21 cellular contexts compared by ENCODE assay signal in the genomic region with DNA sequence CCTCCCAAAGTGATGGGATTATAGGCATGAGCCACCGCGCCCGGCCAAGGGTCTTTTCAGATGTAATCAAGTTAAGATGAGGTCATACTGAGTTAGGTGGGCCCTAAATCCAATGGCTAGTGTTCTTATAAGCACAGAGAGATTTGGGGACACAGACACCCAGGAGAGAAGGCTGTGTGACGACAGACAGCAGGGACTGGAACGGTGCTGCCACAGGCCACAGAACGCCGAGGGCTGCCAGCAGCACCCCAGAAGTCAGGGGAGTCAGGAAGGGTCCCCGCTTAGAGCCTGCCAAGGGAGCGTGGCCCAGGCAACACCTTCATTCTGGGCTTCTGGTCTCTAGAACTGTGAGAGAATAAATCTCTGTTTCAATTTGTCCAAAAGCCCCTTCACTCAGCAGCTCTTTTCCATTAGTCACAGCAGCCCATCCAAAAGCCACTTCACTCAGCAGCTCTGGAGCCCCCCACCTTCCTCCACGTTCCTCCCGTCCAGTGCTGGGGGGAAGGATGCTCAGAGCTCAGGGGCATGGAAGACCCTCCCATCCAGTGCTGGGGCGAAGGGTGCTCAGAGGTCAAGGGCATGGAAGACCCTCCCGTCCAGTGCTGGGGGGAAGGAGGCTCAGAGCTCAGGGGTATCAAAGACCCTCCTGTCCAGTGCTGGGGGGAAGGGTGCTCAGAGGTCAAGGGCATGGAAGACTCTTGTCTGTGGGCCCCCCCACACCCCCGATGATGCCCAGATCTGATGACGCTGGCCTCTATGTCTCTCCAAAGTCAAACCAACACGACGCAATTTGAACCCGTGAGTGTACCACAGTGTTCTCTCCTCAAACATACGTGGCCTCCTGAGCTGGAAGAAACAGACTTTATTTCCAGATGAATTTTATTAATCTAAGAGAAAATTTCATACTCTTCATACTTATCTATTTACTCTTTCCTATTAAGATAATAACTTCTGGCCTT. TPM values are rescaled to one million over a fixed set of nuclear protein-coding genes. Genes with fewer than 3 reads are reported as not detected.
DNase-seq lines count a peak whose midpoint lies in the region; ATAC-seq and TF ChIP-seq lines count a peak whose summit lies in the region.
"Had no signal": no experiment of that assay in that cellular context is flagged by ENCODE, and none has a peak within 500 bp of the region (broad histone marks: within the 10 kb centered on the region; RNA-seq: fewer than 3 reads in every experiment).

No MANE protein-coding gene starts in this region.

- H3K27me3 ChIP-seq in liver (ENCODE audit: control insufficient read depth in 4 of 4, insufficient read depth in 4 of 4, low read length in 3 of 4), result no peaks in the 10 kb centered on the region
- no peaks in the 10 kb centered on the region for H3K27me3 ChIP-seq in psoas muscle (ENCODE audit: insufficient read depth in 3 of 3, low read length in 2 of 3)
- H3K27me3 ChIP-seq: vagina had no signal

- H3K27ac ChIP-seq in liver (ENCODE audit: low read depth in 1 of 2, low read length in 2 of 2), result peak overlapping the region; percentile 76 to 87
- H3K27ac ChIP-seq in psoas muscle, result peak overlapping the region; percentile 83
- H3K27ac ChIP-seq: parathyroid adenoma, vagina had no signal

- H3K9me3 Mint-ChIP-seq in brain, result peaks cover 7 to 13% (median 8%) of the 10 kb centered on the region in 5 experiments
- H3K9me3 Mint-ChIP-seq in activated T-helper 17 cell treated with anti-CD3 and anti-CD28 coated beads, Interleukin-2, amount 50 U/mL, for 72 hours, result no peaks in the 10 kb centered on the region
- H3K9me3 Mint-ChIP-seq: activated naive CD4-positive, alpha-beta T cell treated with anti-CD3 and anti-CD28 coated beads, Interleukin-2, amount 50 U/mL, for 24 hours had no signal

- WGBS in liver, result 85% methylated on average over 19 of the region's 19 CpGs
- WGBS in psoas muscle, 3 donors, result 76 to 86% (median 84%) methylated on average over 19 of the region's 19 CpGs

- in situ Hi-C loops in Caki2 (cut with HindIII; ENCODE audit: low pct_unique_long_range_greater_than_20kb, low sequenced_read_pairs), result no loop called here

- H3K4me1 Mint-ChIP-seq in brain, result peaks cover 28% of the 10 kb centered on the region
- H3K4me1 Mint-ChIP-seq in activated T-helper 17 cell treated with anti-CD3 and anti-CD28 coated beads, Interleukin-2, amount 50 U/mL, for 72 hours, result no peaks in the 10 kb centered on the region
- H3K4me1 Mint-ChIP-seq: activated CD4-positive, alpha-beta memory T cell treated with anti-CD3 and anti-CD28 coated beads, Interleukin-2, amount 10 ng/mL, durations not matched to agents 7 days and 5 days; activated naive CD4-positive, alpha-beta T cell treated with anti-CD3 and anti-CD28 coated beads, Interleukin-2, amount 50 U/mL, for 24 hours; WTC11 had no signal

- H3K4me1 ChIP-seq in liver (ENCODE audit: control insufficient read depth in 4 of 4, insufficient read depth in 4 of 4, low read length in 3 of 4), result peaks cover 2 to 18% (median 8%) of the 10 kb centered on the region in 4 donors
- H3K4me1 ChIP-seq in psoas muscle, result peaks cover 22% of the 10 kb centered on the region
- H3K4me1 ChIP-seq: parathyroid adenoma, vagina had no signal

- H3K4me3 Mint-ChIP-seq in brain, result peak overlapping the region in 1 of 5 experiments; percentile 30
- H3K4me3 Mint-ChIP-seq in activated T-helper 17 cell treated with anti-CD3 and anti-CD28 coated beads, Interleukin-2, amount 50 U/mL, for 72 hours, result no peak overlapping the region
- H3K4me3 Mint-ChIP-seq: activated CD4-positive, alpha-beta memory T cell treated with anti-CD3 and anti-CD28 coated beads, Interleukin-2, amount 10 ng/mL, durations not matched to agents 7 days and 5 days; activated naive CD4-positive, alpha-beta T cell treated with anti-CD3 and anti-CD28 coated beads, Interleukin-2, amount 50 U/mL, for 24 hours; activated T-cell treated with anti-CD3 and anti-CD28 coated beads, Interleukin-2, amount 50 U/mL, for 24 hours; dendritic cell treated with granulocyte-macrophage colony-stimulating factor and Interleukin-4, amounts not matched to agents 40 ng/mL and 50 ng/mL, for 4 days; WTC11 had no signal

- H3K4me3 ChIP-seq in liver (ENCODE audit: low read depth in 1 of 3, low read length in 3 of 3) (no peak overlapping the region), psoas muscle (no peak overlapping the region)
- H3K4me3 ChIP-seq: vagina had no signal

- H3K27ac Mint-ChIP-seq in brain, result peak overlapping the region in 4 of 5 experiments; percentile 47 to 89 (median 74)
- H3K27ac Mint-ChIP-seq in activated T-helper 17 cell treated with anti-CD3 and anti-CD28 coated beads, Interleukin-2, amount 50 U/mL, for 72 hours, result no peak overlapping the region
- H3K27ac Mint-ChIP-seq: activated CD4-positive, alpha-beta memory T cell treated with anti-CD3 and anti-CD28 coated beads, Interleukin-2, amount 10 ng/mL, durations not matched to agents 7 days and 5 days; activated naive CD4-positive, alpha-beta T cell treated with anti-CD3 and anti-CD28 coated beads, Interleukin-2, amount 50 U/mL, for 24 hours; activated T-cell treated with anti-CD3 and anti-CD28 coated beads, Interleukin-2, amount 50 U/mL, for 24 hours; CD4-positive, CD25-positive, alpha-beta regulatory T cell; dendritic cell treated with granulocyte-macrophage colony-stimulating factor and Interleukin-4, amounts not matched to agents 40 ng/mL and 50 ng/mL, for 4 days; WTC11 had no signal

- intact Hi-C loops in psoas muscle (cut with DNase I), result no loop called here

- peaks cover 40% of the 10 kb centered on the region for H3K36me3 Mint-ChIP-seq in brain
- no peaks in the 10 kb centered on the region for H3K36me3 Mint-ChIP-seq in activated T-helper 17 cell treated with anti-CD3 and anti-CD28 coated beads, Interleukin-2, amount 50 U/mL, for 72 hours (ENCODE audit: low read depth)
- H3K36me3 Mint-ChIP-seq: WTC11 had no signal

- no peaks in the 10 kb centered on the region for H3K27me3 Mint-ChIP-seq in brain
- H3K27me3 Mint-ChIP-seq in activated T-helper 17 cell treated with anti-CD3 and anti-CD28 coated beads, Interleukin-2, amount 50 U/mL, for 72 hours, result no peaks in the 10 kb centered on the region
- H3K27me3 Mint-ChIP-seq: activated naive CD4-positive, alpha-beta T cell treated with anti-CD3 and anti-CD28 coated beads, Interleukin-2, amount 50 U/mL, for 24 hours; activated T-cell treated with anti-CD3 and anti-CD28 coated beads, Interleukin-2, amount 50 U/mL, for 24 hours; CD4-positive, CD25-positive, alpha-beta regulatory T cell; dendritic cell treated with granulocyte-macrophage colony-stimulating factor and Interleukin-4, amounts not matched to agents 40 ng/mL and 50 ng/mL, for 4 days had no signal

- H3K9me3 ChIP-seq in liver (ENCODE audit: control insufficient read depth in 4 of 4, low read length in 3 of 4), result no peaks in the 10 kb centered on the region
- no peaks in the 10 kb centered on the region for H3K9me3 ChIP-seq in psoas muscle
- H3K9me3 ChIP-seq: vagina had no signal

- no peak for TF ChIP-seq RAD21 in liver (IDR thresholded peaks at IDR 0.05)

- TF ChIP-seq CTCF in brain (conservative IDR thresholded peaks at IDR 0.05) (no peak), liver (IDR thresholded peaks at IDR 0.05; ENCODE audit: low read depth, low read length, missing input control) (no peak), psoas muscle (IDR thresholded peaks at IDR 0.05) (no peak)

- H3K36me3 ChIP-seq in liver (ENCODE audit: control insufficient read depth in 4 of 4, insufficient read depth in 3 of 4, low read depth in 1 of 4, low read length in 3 of 4), result no peaks in the 10 kb centered on the region
- H3K36me3 ChIP-seq in psoas muscle (ENCODE audit: insufficient read depth in 1 of 2, low read depth in 1 of 2), result no peaks in the 10 kb centered on the region
- H3K36me3 ChIP-seq: vagina had no signal

- DNase-seq in Caki2 (ENCODE audit: low read depth) (peak; percentile 31), psoas muscle (peak; percentile 4 to 51), NCI-H774 (lab: John Stamatoyannopoulos, UW) (no peak), SHP77 (lab: John Stamatoyannopoulos, UW) (no peak), NCI-H146 treated with DMSO at 0.1 percent for 48 hours (lab: John Stamatoyannopoulos, UW; ENCODE audit: unreplicated experiment) (no peak)
- DNase-seq: activated CD4-positive, alpha-beta memory T cell treated with anti-CD3 and anti-CD28 coated beads, Interleukin-2, amount 10 ng/mL, durations not matched to agents 7 days and 5 days; activated T-cell treated with anti-CD3 and anti-CD28 coated beads, Interleukin-2, amount 50 U/mL, for 24 hours; CD4-positive, CD25-positive, alpha-beta regulatory T cell; GF-D8; left colon; NCI-H69; PC-3; stimulated activated CD4-positive, alpha-beta T cell treated with anti-CD3 and anti-CD28 coated beads, Interleukin-4, amount 100 ng/mL, for 24 hours had no signal

- ATAC-seq in psoas muscle, result peak; percentile 33 to 85 (median 58)
- ATAC-seq in activated T-helper 17 cell treated with anti-CD3 and anti-CD28 coated beads, Interleukin-2, amount 50 U/mL, for 72 hours (replicated peaks), result no peak
- ATAC-seq: left colon, PC-3, WTC11 had no signal

- H3K9ac ChIP-seq in liver (ENCODE audit: low read depth in 1 of 2, low read length in 2 of 2), result peak overlapping the region in 1 of 2 donors; percentile 24
- H3K9ac ChIP-seq: parathyroid adenoma had no signal

RNA-seq across cellular contexts. Expression of gene RAB40B, which starts 11.9 kb away (rescaled TPM):
- total RNA-seq in Caki2 (2014; rRNA removed; shearing (Covaris generic); ENCODE audit: low replicate concordance), result 37.9 and 83.6 TPM in 2 replicates
- polyA plus RNA-seq in brain (ENCODE audit: insufficient read depth, low read depth, low replicate concordance) (31.1 TPM), liver (10 to 100 TPM; 11.4 to 12.1 TPM), psoas muscle (10 to 100 TPM in 2 of 3 donors, 1 to 10 TPM in 1; 3.9 to 19.4 (median 12.6) TPM)
- total RNA-seq in liver (1 to 10 TPM; 2.9 to 9.6 TPM), psoas muscle (10 to 100 TPM; 12.6 to 42.9 (median 30.4) TPM)
- 1 to 10 TPM; 1.1 to 2.0 TPM for total RNA-seq in activated T-helper 17 cell treated with anti-CD3 and anti-CD28 coated beads, Interleukin-2, amount 50 U/mL, for 72 hours

RNA-seq across cellular contexts. Expression of gene FN3KRP, which starts 29.9 kb away (rescaled TPM):
- total RNA-seq in Caki2 (2014; rRNA removed; shearing (Covaris generic); ENCODE audit: low replicate concordance), result 65.9 and 106 TPM in 2 replicates
- polyA plus RNA-seq in brain (ENCODE audit: insufficient read depth, low read depth, low replicate concordance) (74.0 TPM), liver (10 to 100 TPM; 10.9 to 11.2 TPM), psoas muscle (10 to 100 TPM in 2 of 3 donors, 1 to 10 TPM in 1; 5.0 to 15.7 (median 10.6) TPM)
- total RNA-seq in liver (10 to 100 TPM; 10.1 to 15.5 TPM), psoas muscle (10 to 100 TPM in 2 of 4 donors, 1 to 10 TPM in 2; 7.9 to 12.7 (median 9.9) TPM)
- total RNA-seq in activated T-helper 17 cell treated with anti-CD3 and anti-CD28 coated beads, Interleukin-2, amount 50 U/mL, for 72 hours, result 10 to 100 TPM; 45.8 to 47.4 TPM

RNA-seq across cellular contexts. Expression of gene WDR45B, which starts 38.4 kb away (rescaled TPM):
- 159 and 174 TPM in 2 replicates for total RNA-seq in Caki2 (2014; rRNA removed; shearing (Covaris generic); ENCODE audit: low replicate concordance)
- polyA plus RNA-seq in brain (ENCODE audit: insufficient read depth, low read depth, low replicate concordance) (72.9 TPM), liver (10 to 100 TPM; 25.4 to 30.2 TPM), psoas muscle (10 to 100 TPM; 21.4 to 62.7 (median 43.5) TPM)
- total RNA-seq in liver (10 to 100 TPM; 28.2 to 40.9 TPM), psoas muscle (10 to 100 TPM; 25.1 to 35.7 (median 30.9) TPM)
- total RNA-seq in activated T-helper 17 cell treated with anti-CD3 and anti-CD28 coated beads, Interleukin-2, amount 50 U/mL, for 72 hours, result 100 to 1,000 TPM in 1 of 2 donors, 10 to 100 TPM in 1; 66.0 to 204 TPM

RNA-seq across cellular contexts. Expression of gene FN3K, which starts 48.8 kb away (rescaled TPM):
- total RNA-seq in Caki2 (2014; rRNA removed; shearing (Covaris generic); ENCODE audit: low replicate concordance), result 0.98 and 1.1 TPM in 2 replicates
- polyA plus RNA-seq in brain (ENCODE audit: insufficient read depth, low read depth, low replicate concordance), result 99.9 TPM
- total RNA-seq in liver, result 10 to 100 TPM; 18.4 to 21.5 TPM
- 10 to 100 TPM; 24.4 to 28.7 TPM for polyA plus RNA-seq in liver
- 10 to 100 TPM in 3 of 4 donors, 1 to 10 TPM in 1; 5.9 to 22.3 (median 18.1) TPM for total RNA-seq in psoas muscle
- 10 to 100 TPM in 1 of 3 donors, 1 to 10 TPM in 2; 6.1 to 10.1 (median 8.1) TPM for polyA plus RNA-seq in psoas muscle
- 1 to 10 TPM; 5.3 to 6.1 TPM for total RNA-seq in activated T-helper 17 cell treated with anti-CD3 and anti-CD28 coated beads, Interleukin-2, amount 50 U/mL, for 72 hours

Comparison
In these comparisons a context has a peak if more than half of its experiments do, and no peak if none do; other contexts are left out.
1. DNase-seq: peak in Caki2 (single experiment) and psoas muscle (2 of 2); none in NCI-H774 (single experiment), SHP77 (0 of 2) and NCI-H146 treated with DMSO at 0.1 percent for 48 hours (single experiment).